Comparison of ENCODE assay signal across 26 cellular contexts in genomic region chr13:19181021-19181620, GRCh38. TPM values are rescaled to one million over a fixed set of nuclear protein-coding genes. Genes with fewer than 3 reads are reported as not detected.
"Had no signal": no experiment of that assay in that cellular context is flagged by ENCODE, and none has a peak within 500 bp of the region (broad histone marks: within the 10 kb centered on the region; RNA-seq: fewer than 3 reads in every experiment).

No MANE protein-coding gene starts in this region.

- H3K9me2 ChIP-seq: SK-N-SH had no signal

- H3K4me3 ChIP-seq: cardiac muscle cell, K562 had no signal

- H3K4me2 ChIP-seq: SK-N-SH had no signal

- H3K36me3 ChIP-seq: brain microvascular endothelial cell, cardiac muscle cell had no signal

- H3K27ac ChIP-seq: brain microvascular endothelial cell, cardiac muscle cell, VCaP had no signal

- DNase-seq: activated CD4-positive, alpha-beta T cell treated with anti-CD3 and anti-CD28 coated beads for 36 hours; activated CD4-positive, CD25-positive, alpha-beta regulatory T cell; activated CD8-positive, alpha-beta memory T cell treated with anti-CD3 and anti-CD28 coated beads, Interleukin-2, amount 50 U/mL, for 4 hours; activated CD8-positive, alpha-beta T cell treated with anti-CD3 and anti-CD28 coated beads for 36 hours; activated gamma-delta T cell treated with Interleukin-2 at 50 U/mL for 16 hours; activated naive CD4-positive, alpha-beta T cell treated with anti-CD3 and anti-CD28 coated beads, Interleukin-2, amount 10 ng/mL, durations not matched to agents 7 days and 5 days; activated naive CD8-positive, alpha-beta T cell treated with anti-CD3 and anti-CD28 coated beads for 36 hours; activated T-cell treated with anti-CD3 and anti-CD28 coated beads, Interleukin-2, amount 50 U/mL, for 72 hours; brain microvascular endothelial cell; Kasumi-1; NCI-H1092; NCI-H2171; NCI-H2227 treated with DMSO at 0.1 percent for 48 hours; NCI-H526; NK-92 treated with Interleukin-12 subunit alpha and Interleukin-12 subunit beta, amount 100 ng/mL, for 24 hours; OCI-M1; RPMI8226; T-helper 1 cell had no signal

- H3K9me3 ChIP-seq: SK-N-SH had no signal

- H3K27me3 ChIP-seq: brain microvascular endothelial cell, cardiac muscle cell had no signal

RNA-seq across cellular contexts. Expression of gene TUBA3C, which starts 0.5 kb away (rescaled TPM):
- total RNA-seq: activated CD4-positive, alpha-beta T cell treated with anti-CD3 and anti-CD28 coated beads for 36 hours; activated CD8-positive, alpha-beta T cell treated with anti-CD3 and anti-CD28 coated beads for 36 hours; activated naive CD8-positive, alpha-beta T cell treated with anti-CD3 and anti-CD28 coated beads for 36 hours; activated T-cell treated with anti-CD3 and anti-CD28 coated beads, Interleukin-2, amount 50 U/mL, for 72 hours; activated T-helper 2 cell treated with anti-CD3 and anti-CD28 coated beads, Interferon-gamma antibody, Interleukin-2, Interleukin-4, amounts not matched to agents 10 μg/mL and 5 μg/mL and 100 μg/mL, durations not matched to agents 14 hours and 24 hours and 36 hours; cardiac muscle cell; NCI-H460; T-helper 2 cell treated with Interferon-gamma antibody and Interleukin-4, amounts not matched to agents 100 ng/mL and 5 ng/mL, for 36 hours had no signal
- polyA plus RNA-seq: adipose tissue, cardiac muscle cell had no signal
